9 cellular contexts compared by ENCODE assay signal in genomic region chr20:3117839-3118379, GRCh38. TPM values are rescaled to one million over a fixed set of nuclear protein-coding genes. Genes with fewer than 3 reads are reported as not detected.
DNase-seq lines count a peak whose midpoint lies in the region; ATAC-seq, FAIRE-seq and TF ChIP-seq lines count a peak whose summit lies in the region.
"Not testable (repeated sequence)": the region's sequence is repeated elsewhere in the genome, so short reads cannot be mapped to it uniquely, and the experiment has no call there.
"Had no signal": no experiment of that assay in that cellular context is flagged by ENCODE, and none has a peak within 500 bp of the region (broad histone marks: within the 10 kb centered on the region; RNA-seq: fewer than 3 reads in every experiment).

No MANE protein-coding gene starts in this region.

- not testable (repeated sequence) for ATAC-seq in lung (ENCODE audit: insufficient read depth, low FRiP score)

- TF ChIP-seq CTCF in GM12865 (IDR thresholded peaks at IDR 0.05; ENCODE audit: insufficient read depth, low read depth, low read length, missing control alignments) (peak; percentile 22), adrenal gland (IDR thresholded peaks at IDR 0.05) (peak; percentile 52 to 97 (median 84)), fibroblast of lung (conservative IDR thresholded peaks at IDR 0.05 in 1 of 2, IDR thresholded peaks at IDR 0.05 in 1 of 2; ENCODE audit: low read depth in 1 of 2, low read length in 2 of 2) (peak; percentile 65 to 70), lung (IDR thresholded peaks at IDR 0.05; ENCODE audit: control extremely low read depth, extremely low read depth) (peak; percentile 50)

- in situ Hi-C loops in ACHN (cut with HindIII; ENCODE audit: low pct_ligation_motif_present, low pct_unique_long_range_greater_than_20kb, low sequenced_read_pairs), result not testable (repeated sequence)

- H3K9me3 ChIP-seq in adrenal gland (replicated peaks in 1 of 3); fibroblast of lung (ENCODE audit: control insufficient read depth, insufficient read depth, low read depth, low read length); lung (ENCODE audit: control insufficient read depth in 2 of 2, insufficient read depth in 1 of 2, low read length in 1 of 2); small intestine (ENCODE audit: control insufficient read depth, low read depth): not testable (repeated sequence)

- H4K20me1 ChIP-seq in fibroblast of lung (ENCODE audit: control insufficient read depth, extremely low read depth, insufficient read depth, low read length), result not testable (repeated sequence)

- H3K27ac ChIP-seq in adrenal gland, result peak overlapping the region; percentile 31 to 94 (median 81)
- H3K27ac ChIP-seq in fibroblast of lung (ENCODE audit: insufficient read depth, low read length); lung (ENCODE audit: low read depth in 1 of 2, low read length in 1 of 2); small intestine (ENCODE audit: low read depth in 1 of 2, low read length in 1 of 2): not testable (repeated sequence)

- H3K4me2 ChIP-seq in fibroblast of lung (ENCODE audit: extremely low read depth, insufficient read depth, low read length), result not testable (repeated sequence)

- not testable (repeated sequence) for H3K79me2 ChIP-seq in fibroblast of lung (ENCODE audit: control insufficient read depth, insufficient read depth, low read length)

- FAIRE-seq in small intestine (lab: Jason Lieb, UNC), result not testable (repeated sequence)

- H3K4me3 ChIP-seq in GM12865 (ENCODE audit: low read depth, low read length); adrenal gland; fibroblast of lung (replicated peaks in 1 of 4; ENCODE audit: control extremely low read depth in 1 of 4, insufficient read depth in 1 of 4, low read depth in 3 of 4, low read length in 4 of 4); lung; small intestine (ENCODE audit: low read depth in 1 of 2, low read length in 2 of 2): not testable (repeated sequence)

- intact Hi-C loops in adrenal gland (cut with DNase I), result loop anchor here in 1 of 2 donors (10.0 kb wide), 1 partner anchor 63 kb away; no protein-coding TSS in a partner anchor

- H3K27me3 ChIP-seq in adrenal gland; fibroblast of lung (ENCODE audit: control insufficient read depth, insufficient read depth, low read length); lung (ENCODE audit: control insufficient read depth, insufficient read depth); small intestine (ENCODE audit: control insufficient read depth in 2 of 2, insufficient read depth in 2 of 2, low read length in 2 of 2): not testable (repeated sequence)

- peak; percentile 84 for DNase-seq in ACHN
- peak; percentile 46 for DNase-seq in GM12865 (ENCODE audit: low read depth)
- DNase-seq in NCI-H1092 treated with DMSO at 0.1 percent for 48 hours (lab: John Stamatoyannopoulos, UW), result peak; percentile 6
- DNase-seq in T-helper 9 cell, result peak; percentile 15
- peak; percentile 76 to 91 (median 86) for DNase-seq in adrenal gland
- DNase-seq in fibroblast of lung (ENCODE audit: low read depth in 2 of 2), result peak; percentile 67 to 83
- peak; percentile 58 for DNase-seq in lung (ENCODE audit: low spot score)
- peak; percentile 48 for DNase-seq in small intestine

- peak in 1 of 2 donors; percentile 21 for TF ChIP-seq POLR2A in adrenal gland (IDR thresholded peaks at IDR 0.05)

- not testable (repeated sequence) for H2AFZ ChIP-seq in fibroblast of lung (ENCODE audit: low read length)

- WGBS in adrenal gland, 4 donors, result 31 to 37% (median 33%) methylated on average over 14 of the region's 14 CpGs
- WGBS in lung, 2 donors, result 35 to 48% methylated on average over 14 of the region's 14 CpGs
- WGBS in small intestine, 3 donors, result 51 to 63% (median 54%) methylated on average over 14 of the region's 14 CpGs

- H3K4me1 ChIP-seq in adrenal gland (replicated peaks in 1 of 2), result peaks cover 23 to 33% of the 10 kb centered on the region in 2 donors
- H3K4me1 ChIP-seq in fibroblast of lung (ENCODE audit: control insufficient read depth, extremely low read depth, insufficient read depth, low read length); lung (ENCODE audit: control insufficient read depth in 2 of 2, insufficient read depth in 2 of 2, low read length in 2 of 2); small intestine (ENCODE audit: control insufficient read depth in 2 of 2, insufficient read depth in 1 of 2, low read depth in 1 of 2, low read length in 1 of 2): not testable (repeated sequence)

- not testable (repeated sequence) for H3K9ac ChIP-seq in fibroblast of lung (ENCODE audit: insufficient read depth, low read length)

- H3K36me3 ChIP-seq in adrenal gland (replicated peaks in 1 of 2), result peaks cover 0 to 19% of the 10 kb centered on the region in 2 donors
- peaks cover 12% of the 10 kb centered on the region for H3K36me3 ChIP-seq in fibroblast of lung (ENCODE audit: control insufficient read depth, insufficient read depth, low read length)
- H3K36me3 ChIP-seq in lung (ENCODE audit: control insufficient read depth in 2 of 2, insufficient read depth in 2 of 2, low read length in 2 of 2), result peaks cover 0 to 24% of the 10 kb centered on the region in 2 donors
- H3K36me3 ChIP-seq in small intestine (ENCODE audit: control insufficient read depth in 2 of 2, insufficient read depth in 2 of 2, low read length in 2 of 2), result not testable (repeated sequence)

RNA-seq across cellular contexts. Expression of gene AVP, which starts 33.4 kb away (rescaled TPM):
- total RNA-seq in adrenal gland, result under 1 TPM in 3 of 8 donors, not detected in 5; 0.53 to 0.75 (median 0.74) TPM
- under 1 TPM in 1 of 3 donors, not detected in 2; 0.27 TPM for polyA plus RNA-seq in adrenal gland
- not detected in 2 replicates for total RNA-seq in fibroblast of lung
- polyA plus RNA-seq in fibroblast of lung, result not detected in 2 replicates
- polyA plus RNA-seq in fibroblast of lung (2012), result not detected in 2 replicates
- polyA minus RNA-seq in fibroblast of lung (ENCODE audit: low replicate concordance), result not detected in 2 replicates
- total RNA-seq in lung, result not detected
- polyA plus RNA-seq in lung, result not detected
- polyA plus RNA-seq in small intestine, result 1 to 10 TPM in 1 of 3 donors, not detected in 2; 2.7 TPM
- total RNA-seq: Caco-2 had no signal

RNA-seq across cellular contexts. Expression of gene FASTKD5, which starts 41.8 kb away (rescaled TPM):
- 10 to 100 TPM; 19.1 to 33.8 (median 27.2) TPM for total RNA-seq in adrenal gland
- 10 to 100 TPM in 2 of 3 donors, 1 to 10 TPM in 1; 7.2 to 45.0 (median 12.3) TPM for polyA plus RNA-seq in adrenal gland
- 9.6 and 10.8 TPM in 2 replicates for total RNA-seq in fibroblast of lung
- 11.9 and 12.8 TPM in 2 replicates for polyA plus RNA-seq in fibroblast of lung
- polyA plus RNA-seq in fibroblast of lung (2012), result 7.8 and 8.6 TPM in 2 replicates
- 5.7 and 10.0 TPM in 2 replicates for polyA minus RNA-seq in fibroblast of lung (ENCODE audit: low replicate concordance)
- total RNA-seq in lung, result 10 to 100 TPM; 14.8 to 16.4 TPM
- 10 to 100 TPM in 1 of 2 donors, 1 to 10 TPM in 1; 8.6 to 12.4 TPM for polyA plus RNA-seq in lung
- 10 to 100 TPM; 11.3 to 13.7 (median 12.5) TPM for polyA plus RNA-seq in small intestine

RNA-seq across cellular contexts. Expression of gene UBOX5, which starts 41.8 kb away (rescaled TPM):
- total RNA-seq in adrenal gland, result 10 to 100 TPM in 1 of 8 donors, 1 to 10 TPM in 7; 3.1 to 10.2 (median 8.1) TPM
- 1 to 10 TPM; 4.8 to 9.2 (median 5.0) TPM for polyA plus RNA-seq in adrenal gland
- 2.1 and 3.3 TPM in 2 replicates for total RNA-seq in fibroblast of lung
- polyA plus RNA-seq in fibroblast of lung, result 3.6 and 3.9 TPM in 2 replicates
- 3.8 and 4.1 TPM in 2 replicates for polyA plus RNA-seq in fibroblast of lung (2012)
- polyA minus RNA-seq in fibroblast of lung (ENCODE audit: low replicate concordance), result 10.1 and 13.1 TPM in 2 replicates
- 1 to 10 TPM; 5.5 to 6.3 TPM for total RNA-seq in lung
- 1 to 10 TPM; 4.0 TPM for polyA plus RNA-seq in lung
- polyA plus RNA-seq in small intestine, result 1 to 10 TPM; 4.0 to 4.6 (median 4.2) TPM

RNA-seq across cellular contexts. Expression of gene OXT, which starts 46.5 kb away (rescaled TPM):
- total RNA-seq in adrenal gland, result 1 to 10 TPM in 3 of 8 donors, under 1 TPM in 2, not detected in 3; 0.47 to 1.8 (median 1.1) TPM
- polyA plus RNA-seq in adrenal gland, result 10 to 100 TPM in 1 of 3 donors, 1 to 10 TPM in 1, not detected in 1; 1.5 to 20.5 TPM
- total RNA-seq in fibroblast of lung, result not detected in 2 replicates
- polyA plus RNA-seq in fibroblast of lung, result not detected in 2 replicates
- not detected in 2 replicates for polyA plus RNA-seq in fibroblast of lung (2012)
- polyA minus RNA-seq in fibroblast of lung (ENCODE audit: low replicate concordance), result not detected in 2 replicates
- not detected for total RNA-seq in lung
- not detected for polyA plus RNA-seq in lung
- 10 to 100 TPM in 2 of 3 donors, 1 to 10 TPM in 1; 2.7 to 45.8 (median 36.2) TPM for polyA plus RNA-seq in small intestine

RNA-seq across cellular contexts. Expression of gene LZTS3, which starts 55.4 kb away (rescaled TPM):
- total RNA-seq in adrenal gland (10 to 100 TPM in 5 of 8 donors, 1 to 10 TPM in 3; 5.8 to 29.9 (median 11.5) TPM), fibroblast of lung (3.3 and 6.1 TPM in 2 replicates), lung (10 to 100 TPM; 13.9 to 18.6 TPM)
- polyA plus RNA-seq in adrenal gland (10 to 100 TPM in 1 of 3 donors, 1 to 10 TPM in 2; 3.6 to 12.9 (median 6.5) TPM), fibroblast of lung (2.4 and 2.6 TPM in 2 replicates), lung (10 to 100 TPM in 1 of 2 donors, 1 to 10 TPM in 1; 8.8 to 12.4 TPM), small intestine (10 to 100 TPM in 1 of 3 donors, 1 to 10 TPM in 2; 7.3 to 19.9 (median 8.9) TPM)
- 3.0 and 3.5 TPM in 2 replicates for polyA plus RNA-seq in fibroblast of lung (2012)
- 7.4 and 7.5 TPM in 2 replicates for polyA minus RNA-seq in fibroblast of lung (ENCODE audit: low replicate concordance)

Comparison
In these comparisons a context has a peak if more than half of its experiments do, and no peak if none do; other contexts are left out.
1. DNase-seq: peak in every context shown above with its lines; median percentile 86 in adrenal gland; 84 in ACHN; 75 in fibroblast of lung; 58 in lung; 48 in small intestine; 46 in GM12865; 15 in T-helper 9 cell; 6 in NCI-H1092 treated with DMSO at 0.1 percent for 48 hours.
2. CTCF ChIP-seq: peak in every context shown above with its lines; median percentile 84 in adrenal gland; 68 in fibroblast of lung; 50 in lung; 22 in GM12865.